25 cellular contexts compared by ENCODE assay signal in the genomic region with DNA sequence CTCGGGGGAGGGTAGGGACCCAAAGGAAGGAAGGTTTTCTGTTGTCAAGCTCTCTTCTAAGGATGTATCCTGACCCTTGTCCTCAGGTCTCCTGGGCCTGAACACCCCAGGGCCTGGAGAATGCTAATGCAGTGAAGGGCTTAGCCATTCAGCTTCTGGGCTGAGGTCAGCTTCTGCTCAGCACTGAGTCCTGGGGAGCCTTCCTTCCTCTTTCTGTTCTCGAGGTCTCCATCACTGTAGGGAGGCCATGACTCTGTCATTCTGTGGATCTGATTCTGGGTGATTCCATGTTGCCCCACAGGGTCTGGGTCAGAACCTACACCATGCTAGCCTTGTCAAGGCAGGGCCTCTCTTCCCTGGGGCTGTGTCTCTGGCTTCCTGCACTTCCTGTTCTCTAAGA.
"Had no signal": no experiment of that assay in that cellular context is flagged by ENCODE, and none has a peak within 500 bp of the region (broad histone marks: within the 10 kb centered on the region; RNA-seq: fewer than 3 reads in every experiment).

No MANE protein-coding gene starts in this region.

- H3K27ac Mint-ChIP-seq: activated CD8-positive, alpha-beta T cell treated with anti-CD3 and anti-CD28 coated beads for 36 hours; activated naive CD4-positive, alpha-beta T cell treated with anti-CD3 and anti-CD28 coated beads, Interleukin-2, amount 50 U/mL, for 72 hours; activated T-helper 2 cell treated with anti-CD3 and anti-CD28 coated beads, Interferon-gamma antibody, Interleukin-2, Interleukin-4, amounts not matched to agents 10 μg/mL and 5 μg/mL and 100 μg/mL, durations not matched to agents 14 hours and 24 hours and 36 hours; dendritic cell treated with granulocyte-macrophage colony-stimulating factor and Interleukin-4, amounts not matched to agents 40 ng/mL and 50 ng/mL, for 4 days; endodermal cell; naive B cell; nephron progenitor cell had no signal

- H3K27me3 ChIP-seq: breast epithelium, esophagus muscularis mucosa, pancreas, sigmoid colon, tibial nerve had no signal

- H3K36me3 ChIP-seq: breast epithelium, esophagus muscularis mucosa, left ventricle myocardium inferior, pancreas, sigmoid colon, tibial nerve, WERI-Rb-1 had no signal

- ATAC-seq: activated CD8-positive, alpha-beta T cell treated with anti-CD3 and anti-CD28 coated beads for 36 hours; activated naive CD4-positive, alpha-beta T cell treated with anti-CD3 and anti-CD28 coated beads, Interleukin-2, amount 50 U/mL, for 72 hours; activated T-cell treated with anti-CD3 and anti-CD28 coated beads, Interleukin-2, amount 50 U/mL, for 4 hours; pancreas; psoas muscle had no signal

- H3K4me1 ChIP-seq: breast epithelium, esophagus muscularis mucosa, left ventricle myocardium inferior, pancreas, psoas muscle, sigmoid colon had no signal

- H3K4me3 Mint-ChIP-seq: activated CD8-positive, alpha-beta T cell treated with anti-CD3 and anti-CD28 coated beads for 36 hours; activated T-cell treated with anti-CD3 and anti-CD28 coated beads, Interleukin-2, amount 50 U/mL, for 4 hours; central memory CD8-positive, alpha-beta T cell; dendritic cell treated with granulocyte-macrophage colony-stimulating factor and Interleukin-4, amounts not matched to agents 40 ng/mL and 50 ng/mL, for 4 days; endodermal cell; naive B cell; nephron progenitor cell had no signal

- H3K9me3 Mint-ChIP-seq: activated CD8-positive, alpha-beta T cell treated with anti-CD3 and anti-CD28 coated beads for 36 hours; dendritic cell treated with granulocyte-macrophage colony-stimulating factor and Interleukin-4, amounts not matched to agents 40 ng/mL and 50 ng/mL, for 4 days had no signal

- H3K36me3 Mint-ChIP-seq: activated naive CD4-positive, alpha-beta T cell treated with anti-CD3 and anti-CD28 coated beads, Interleukin-2, amount 50 U/mL, for 72 hours; naive B cell had no signal

- H3K27me3 Mint-ChIP-seq: activated CD8-positive, alpha-beta T cell treated with anti-CD3 and anti-CD28 coated beads for 36 hours; central memory CD8-positive, alpha-beta T cell; dendritic cell treated with granulocyte-macrophage colony-stimulating factor and Interleukin-4, amounts not matched to agents 40 ng/mL and 50 ng/mL, for 4 days had no signal

- H3K4me3 ChIP-seq: breast epithelium, esophagus muscularis mucosa, left ventricle myocardium inferior, pancreas, psoas muscle, sigmoid colon, tibial nerve had no signal

- DNase-seq: activated CD4-positive, alpha-beta T cell treated with anti-CD3 and anti-CD28 coated beads, Interleukin-2, amount 50 U/mL, for 1 hour; activated CD4-positive, CD25-positive, alpha-beta regulatory T cell treated with anti-CD3 and anti-CD28 coated beads, Interleukin-2, amount 50 U/mL, for 72 hours; activated CD8-positive, alpha-beta T cell treated with anti-CD3 and anti-CD28 coated beads for 36 hours; activated T-cell treated with anti-CD3 and anti-CD28 coated beads, Interleukin-2, amount 50 U/mL, for 4 hours; endodermal cell; glutamatergic neuron; left ventricle myocardium inferior; naive B cell; nephron progenitor cell; nucleus accumbens; pancreas; psoas muscle; sigmoid colon; small intestine; stimulated activated CD4-positive, alpha-beta T cell treated with anti-CD3 and anti-CD28 coated beads, Interleukin-4, amount 100 ng/mL, for 4 hours; stimulated activated CD8-positive, alpha-beta memory T cell treated with anti-CD3 and anti-CD28 coated beads, Interleukin-4, amount 100 ng/mL, for 48 hours; stimulated activated naive CD4-positive, alpha-beta T cell treated with Interleukin-2 at 50 U/mL for 16 hours; WERI-Rb-1 had no signal

- H3K27ac ChIP-seq: breast epithelium, esophagus muscularis mucosa, left ventricle myocardium inferior, pancreas, psoas muscle, sigmoid colon, tibial nerve, WERI-Rb-1 had no signal

- H3K4me1 Mint-ChIP-seq: central memory CD8-positive, alpha-beta T cell; naive B cell had no signal

- H3K9me3 ChIP-seq: breast epithelium, pancreas, psoas muscle, sigmoid colon had no signal
